ENCODE assay signal across 10 cellular contexts in genomic region chr1:69215883-69216282, GRCh38.
"Had no signal": no experiment of that assay in that cellular context is flagged by ENCODE, and none has a peak within 500 bp of the region (broad histone marks: within the 10 kb centered on the region; RNA-seq: fewer than 3 reads in every experiment).

No MANE protein-coding gene starts in this region.

- H3K4me3 ChIP-seq: GM23248, GM23338, HAP-1 had no signal

- H3K9ac ChIP-seq: GM23248 had no signal

- H3K9me3 ChIP-seq: HAP-1 had no signal

- FAIRE-seq: H1 had no signal

- H3K4me2 ChIP-seq: GM23338 had no signal

- H3K27ac ChIP-seq: GM23248 had no signal

- H3K4me1 ChIP-seq: HAP-1 had no signal

- H3K36me3 ChIP-seq: HAP-1 had no signal

- H2AFZ ChIP-seq: GM23248, GM23338 had no signal

- DNase-seq: GM23248, GOT3, H7, H9, HCEC 1CT, HFFc6 had no signal

- ATAC-seq: GM23338, HCT116 had no signal
